In genomic region chr14:104179126-104179525, GRCh38 we compare ENCODE assay signal across 18 cellular contexts. TPM values are rescaled to one million over a fixed set of nuclear protein-coding genes. Genes with fewer than 3 reads are reported as not detected.
DNase-seq lines count a peak whose midpoint lies in the region; ATAC-seq and TF ChIP-seq lines count a peak whose summit lies in the region.
"Had no signal": no experiment of that assay in that cellular context is flagged by ENCODE, and none has a peak within 500 bp of the region (broad histone marks: within the 10 kb centered on the region; RNA-seq: fewer than 3 reads in every experiment).

No MANE protein-coding gene starts in this region.

- H3K9ac ChIP-seq in neuronal stem cell (ENCODE audit: low read depth, low read length, poor library complexity) = no peak overlapping the region
- H3K9ac ChIP-seq: BLaER1, GM23248 had no signal

- WGBS in neuronal stem cell (ENCODE audit: extremely low coverage in 2 of 2, insufficient read length in 2 of 2, insufficient replicate concordance in 1 of 2), 2 donors = no CpG with 5 or more reads among the region's 21 CpGs

- H3K23ac ChIP-seq in neuronal stem cell (ENCODE audit: low read depth, low read length, poor library complexity) = peak overlapping the region; percentile 31

- no peak overlapping the region for H3K4ac ChIP-seq in neuronal stem cell (ENCODE audit: low read length)

- no peak overlapping the region for H2BK5ac ChIP-seq in neuronal stem cell (ENCODE audit: low read length)

- DNase-seq in DMS 273 (lab: John Stamatoyannopoulos, UW; ENCODE audit: unreplicated experiment) (peak; percentile 30), DMS 273 treated with DMSO at 0.1 percent for 48 hours (lab: John Stamatoyannopoulos, UW) (no peak), neuronal stem cell (ENCODE audit: low spot score) (no peak)
- DNase-seq: CD4-positive, alpha-beta T cell; CD8-positive, alpha-beta memory T cell; DMS153; DND-41; GM23248; H9; HFFc6 had no signal

- no peak for TF ChIP-seq RAD21 in Ishikawa (IDR thresholded peaks at IDR 0.05; ENCODE audit: low read depth)

- H3K27me3 ChIP-seq in neuronal stem cell (ENCODE audit: control insufficient read depth in 3 of 3, insufficient read depth in 3 of 3, low read depth in 1 of 3, low read length in 3 of 3) = no peaks in the 10 kb centered on the region
- H3K27me3 ChIP-seq: BLaER1 had no signal

- no peak overlapping the region for H3K4me2 ChIP-seq in neuronal stem cell (ENCODE audit: insufficient read depth, low read length, poor library complexity, severe bottlenecking)
- H3K4me2 ChIP-seq: BLaER1 had no signal

- peaks cover 9 to 14% of the 10 kb centered on the region in 2 donors for H3K36me3 ChIP-seq in neuronal stem cell (replicated peaks in 1 of 2; ENCODE audit: control insufficient read depth in 2 of 2, insufficient read depth in 2 of 2, low read length in 2 of 2)

- no peak overlapping the region for H2BK120ac ChIP-seq in neuronal stem cell (ENCODE audit: low read depth, low read length)

- peak overlapping the region; percentile 48 for H3K18ac ChIP-seq in neuronal stem cell (ENCODE audit: low read length)

- H3K4me3 ChIP-seq in neuronal stem cell (ENCODE audit: low read length in 2 of 2) = no peak overlapping the region
- H3K4me3 ChIP-seq: BLaER1, GM23248 had no signal

- no peaks in the 10 kb centered on the region for H3K79me1 ChIP-seq in neuronal stem cell (ENCODE audit: low read depth, low read length)

- no peak overlapping the region for H2BK12ac ChIP-seq in neuronal stem cell (ENCODE audit: low read length)

- no peak overlapping the region for H4K8ac ChIP-seq in neuronal stem cell (ENCODE audit: low read depth, low read length)

- no peak for TF ChIP-seq EP300 in Ishikawa (IDR thresholded peaks at IDR 0.05; ENCODE audit: borderline replicate concordance)

- H3K9me3 ChIP-seq in neuronal stem cell (replicated peaks in 1 of 2; ENCODE audit: control insufficient read depth in 2 of 2, insufficient read depth in 1 of 2, low read depth in 1 of 2, low read length in 2 of 2) = no peaks in the 10 kb centered on the region
- H3K9me3 ChIP-seq: BLaER1 had no signal

- H2AFZ ChIP-seq in neuronal stem cell (ENCODE audit: low read length) = no peak overlapping the region
- H2AFZ ChIP-seq: GM23248 had no signal

- H3K27ac ChIP-seq in neuronal stem cell (replicated peaks; ENCODE audit: low read length) = no peak overlapping the region
- H3K27ac ChIP-seq: 22Rv1, BLaER1, C4-2B, GM23248 had no signal

- H4K91ac ChIP-seq in neuronal stem cell (ENCODE audit: low read depth, low read length, poor library complexity) = no peak overlapping the region

- peak overlapping the region; percentile 71 for H3K14ac ChIP-seq in neuronal stem cell (ENCODE audit: low read length)

- peak overlapping the region; percentile 56 for H2AK5ac ChIP-seq in neuronal stem cell (ENCODE audit: low read depth, low read length)

- ATAC-seq in GM21390 (IDR thresholded peaks at IDR 0.05; ENCODE audit: unreplicated experiment) (no peak), HG02938 (IDR thresholded peaks at IDR 0.05; ENCODE audit: unreplicated experiment) (no peak)
- ATAC-seq: HCT116 had no signal

- H3K4me1 ChIP-seq in neuronal stem cell (ENCODE audit: control insufficient read depth in 2 of 2, insufficient read depth in 1 of 2, low read depth in 1 of 2, low read length in 2 of 2) = peaks cover 12 to 15% of the 10 kb centered on the region in 2 donors

- no peak overlapping the region for H2BK15ac ChIP-seq in neuronal stem cell (ENCODE audit: low read length)

TF ChIP-seq in Ishikawa, 13 proteins besides CTCF, POLR2A, EP300 and RAD21:
- TF ChIP-seq CEBPB (IDR thresholded peaks at IDR 0.05) = no peak
- TF ChIP-seq EGR1 (IDR thresholded peaks at IDR 0.05) = 0 out of 2 replicates have a peak, but pooled peaks have one; percentile 13
- TF ChIP-seq MAX (IDR thresholded peaks at IDR 0.05) = no peak
- no peak for TF ChIP-seq ZBTB7A (IDR thresholded peaks at IDR 0.05; ENCODE audit: low read depth)

RNA-seq across cellular contexts. Expression of gene KIF26A, which starts 40.7 kb away (rescaled TPM):
- polyA plus RNA-seq in neuronal stem cell (2013, experiment 1 of 2) = 14.6 TPM
- polyA plus RNA-seq in neuronal stem cell (2013, experiment 2 of 2) = 14.0 TPM
- polyA plus RNA-seq: AG04450; CD8-positive, alpha-beta memory T cell; GM23248 had no signal
